ENCODE assay signal across 23 cellular contexts in the genomic region with DNA sequence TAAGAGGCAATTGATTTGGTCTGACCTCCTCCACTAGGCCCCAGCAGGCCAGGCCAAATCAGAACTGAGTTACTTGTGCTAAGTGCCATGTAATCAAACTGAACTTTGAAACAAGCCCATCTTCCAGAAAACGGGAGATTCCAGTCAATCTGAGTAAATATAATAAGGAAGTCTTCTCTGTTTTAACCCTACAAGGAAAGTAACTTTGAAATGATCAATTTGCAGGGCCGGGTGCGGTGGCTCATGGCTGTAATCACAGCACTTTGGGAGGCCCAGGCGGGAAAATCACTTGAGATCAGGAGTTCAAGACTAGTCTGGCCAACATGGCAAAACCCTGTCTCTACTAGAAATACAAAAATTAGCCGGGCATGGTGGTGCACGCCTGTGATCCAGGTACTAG. TPM values are rescaled to one million over a fixed set of nuclear protein-coding genes. Genes with fewer than 3 reads are reported as not detected.
DNase-seq lines count a peak whose midpoint lies in the region; ATAC-seq, FAIRE-seq and TF ChIP-seq lines count a peak whose summit lies in the region.
"Had no signal": no experiment of that assay in that cellular context is flagged by ENCODE, and none has a peak within 500 bp of the region (broad histone marks: within the 10 kb centered on the region; RNA-seq: fewer than 3 reads in every experiment).

No MANE protein-coding gene starts in this region.

- no peak for TF ChIP-seq POLR2A in A549 (IDR thresholded peaks at IDR 0.05; ENCODE audit: low read length)

- H3K36me3 Mint-ChIP-seq in osteocyte (ENCODE audit: unreplicated experiment) (peaks cover 2% of the 10 kb centered on the region), Calu3 (ENCODE audit: insufficient read depth, unreplicated experiment) (peaks cover 11% of the 10 kb centered on the region)

- peak overlapping the region; percentile 14 to 64; a peak in 3 of 6 replicates for H3K27ac ChIP-seq in A549
- H3K27ac ChIP-seq in OCI-LY7 (ENCODE audit: low read depth, low read length, poor library complexity, severe bottlenecking), result no peak overlapping the region
- H3K27ac ChIP-seq: BLaER1 had no signal

- TF ChIP-seq EP300 in A549 (IDR thresholded peaks at IDR 0.05), result no peak

- no peaks in the 10 kb centered on the region; the same call in 1 of the 2 replicates for H3K36me3 ChIP-seq in OCI-LY7 (ENCODE audit: insufficient read depth, low read length)

- H3K4me1 Mint-ChIP-seq in osteocyte (ENCODE audit: unreplicated experiment) (peaks cover 12% of the 10 kb centered on the region), Calu3 (ENCODE audit: low read depth, unreplicated experiment) (peaks cover 13% of the 10 kb centered on the region)

- H3K4me3 ChIP-seq in A549 (no peak overlapping the region), OCI-LY7 (ENCODE audit: low read depth, low read length, poor library complexity, severe bottlenecking) (no peak overlapping the region)
- H3K4me3 ChIP-seq: BLaER1 had no signal

- H2AFZ ChIP-seq in OCI-LY7 (ENCODE audit: low read length), result peak overlapping the region; percentile 13

- H3K4me1 ChIP-seq in A549 (0 out of 3 replicates have a peak, but pooled peaks cover 6% of the 10 kb centered on the region), OCI-LY7 (ENCODE audit: insufficient read depth, low read length, poor library complexity, severe bottlenecking) (peaks cover 31% of the 10 kb centered on the region)

- H3K9me2 ChIP-seq in OCI-LY7 (ENCODE audit: insufficient read depth, low read length), result no peaks in the 10 kb centered on the region

- H3K27me3 Mint-ChIP-seq in osteocyte (ENCODE audit: unreplicated experiment) (peaks cover 21% of the 10 kb centered on the region), Calu3 (ENCODE audit: unreplicated experiment) (no peaks in the 10 kb centered on the region)

- no peak for ATAC-seq in A549
- ATAC-seq in left colon, result peak; percentile 59
- no peak for ATAC-seq in GM19463 (IDR thresholded peaks at IDR 0.05; ENCODE audit: unreplicated experiment)
- ATAC-seq in GM21515 (IDR thresholded peaks at IDR 0.05; ENCODE audit: unreplicated experiment), result no peak
- ATAC-seq: CD8-positive, alpha-beta T cell; HepG2 had no signal

- peaks cover 28% of the 10 kb centered on the region for H3K79me2 ChIP-seq in OCI-LY7 (ENCODE audit: insufficient read depth, low read depth, low read length)

- WGBS in A549 (ENCODE audit: missing lambda C conversion rate), result 71% methylated on average over 6 of the region's 6 CpGs

- H3K27ac Mint-ChIP-seq in osteocyte (ENCODE audit: unreplicated experiment), result peak overlapping the region; percentile 10
- H3K27ac Mint-ChIP-seq in Calu3 (ENCODE audit: unreplicated experiment), result no peak overlapping the region
- H3K27ac Mint-ChIP-seq: CD8-positive, alpha-beta T cell had no signal

- intact Hi-C loops in OCI-LY7 (cut with micrococcal nuclease; ENCODE audit: unreplicated experiment), result no loop called here
- intact Hi-C loops in left colon (cut with DNase I, micrococcal nuclease), result no loop called here
- intact Hi-C loops in Calu3 (cut with micrococcal nuclease; ENCODE audit: unreplicated experiment), result no loop called here

- DNase-seq in A549 (ENCODE audit: low read depth in 1 of 2, low spot score in 1 of 2) (no peak), OCI-LY7 (ENCODE audit: low spot score) (no peak), left colon (peak; percentile 45 to 47), osteocyte (ENCODE audit: extremely low spot score, unreplicated experiment) (no peak), Calu3 (no peak)
- DNase-seq: CD8-positive, alpha-beta T cell; H7; KBM-7; MV-4-11; NCI-H1417; NCI-H187; NCI-H2107; NCI-H510A; NCI-H748 treated with DMSO at 0.1 percent for 48 hours; NK-92 treated with Interleukin-12 subunit alpha and Interleukin-12 subunit beta, amount 100 ng/mL, for 24 hours; SHP77 had no signal

- TF ChIP-seq RAD21 in A549 (conservative IDR thresholded peaks at IDR 0.05 in 1 of 2, IDR thresholded peaks at IDR 0.05 in 1 of 2), result no peak

- H3K9me3 ChIP-seq in A549 (no peaks in the 10 kb centered on the region), OCI-LY7 (ENCODE audit: low read length) (no peaks in the 10 kb centered on the region)

- CTCF ChIA-PET in A549 (lab: Yijun Ruan, JAX) (no interaction called here), OCI-LY7 (lab: Charles Lee; ENCODE audit: unreplicated experiment) (no interaction called here), Calu3 (lab: Charles Lee) (no interaction called here)

- H3K9me3 Mint-ChIP-seq in osteocyte (ENCODE audit: unreplicated experiment), result peaks cover 3% of the 10 kb centered on the region
- H3K9me3 Mint-ChIP-seq in Calu3 (ENCODE audit: low read depth, unreplicated experiment), result no peaks in the 10 kb centered on the region

- BruUV-seq in OCI-LY7 (replicated peaks; lab: Mats Ljungman, UMichigan) (no TSS peak), Calu3 (replicated peaks; lab: Mats Ljungman, UMichigan) (no TSS peak)

- no peak for TF ChIP-seq CTCF in A549 (IDR thresholded peaks at IDR 0.05)
- no peak for TF ChIP-seq CTCF in OCI-LY7 (conservative IDR thresholded peaks at IDR 0.05; ENCODE audit: low read length)
- no peak for TF ChIP-seq CTCF in osteocyte (IDR thresholded peaks at IDR 0.05)
- no peak for TF ChIP-seq CTCF in Calu3 (IDR thresholded peaks at IDR 0.05; ENCODE audit: unreplicated experiment)

- no peak overlapping the region for H3K4me2 ChIP-seq in A549
- H3K4me2 ChIP-seq in OCI-LY7 (ENCODE audit: low read length), result no peak overlapping the region
- H3K4me2 ChIP-seq: BLaER1 had no signal

- H3K4me3 Mint-ChIP-seq in osteocyte (ENCODE audit: unreplicated experiment) (no peak overlapping the region), Calu3 (ENCODE audit: low read depth, unreplicated experiment) (no peak overlapping the region)
- H3K4me3 Mint-ChIP-seq: CD8-positive, alpha-beta T cell had no signal

- no peak for FAIRE-seq in A549 (lab: Jason Lieb, UNC)
- FAIRE-seq: D721Med, GM12892, GM18507, HepG2 had no signal

- no peaks in the 10 kb centered on the region for H4K20me1 ChIP-seq in OCI-LY7 (ENCODE audit: insufficient read depth, low read length)
- H4K20me1 ChIP-seq: BLaER1 had no signal

- POLR2A ChIA-PET in A549 (lab: Yijun Ruan, JAX), result no interaction called here
- POLR2A ChIA-PET in OCI-LY7 (lab: Charles Lee), result no interaction called here

TF ChIP-seq in A549, 52 proteins besides CTCF, POLR2A, EP300 and RAD21 (continues in another document):
- TF ChIP-seq, protein P1, sequence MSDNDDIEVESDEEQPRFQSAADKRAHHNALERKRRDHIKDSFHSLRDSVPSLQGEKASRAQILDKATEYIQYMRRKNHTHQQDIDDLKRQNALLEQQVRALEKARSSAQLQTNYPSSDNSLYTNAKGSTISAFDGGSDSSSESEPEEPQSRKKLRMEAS (IDR thresholded peaks at IDR 0.05), result no peak
- TF ChIP-seq ESRRA (IDR thresholded peaks at IDR 0.05; ENCODE audit: borderline replicate concordance, low read length) (no peak), MAFK (IDR thresholded peaks at IDR 0.05; ENCODE audit: partially characterized antibody) (no peak), ATOH8 (CRISPR knock-in tag; IDR thresholded peaks at IDR 0.05; ENCODE audit: low read depth) (no peak), CEBPB (IDR thresholded peaks at IDR 0.05) (no peak), SMC3 (IDR thresholded peaks at IDR 0.05) (no peak), NPAS2 (CRISPR knock-in tag; IDR thresholded peaks at IDR 0.05; ENCODE audit: borderline replicate concordance) (no peak), CBX8 (IDR thresholded peaks at IDR 0.05) (no peak), KDM1A (IDR thresholded peaks at IDR 0.05; ENCODE audit: low read depth) (no peak), CBX2 (IDR thresholded peaks at IDR 0.05; ENCODE audit: borderline replicate concordance, low read depth) (no peak), HOXA7 (CRISPR knock-in tag; IDR thresholded peaks at IDR 0.05) (no peak), SREBF2 (IDR thresholded peaks at IDR 0.05) (no peak), FOSB (CRISPR knock-in tag; IDR thresholded peaks at IDR 0.05) (no peak), HDAC2 (IDR thresholded peaks at IDR 0.05) (no peak), ZNF302 (CRISPR knock-in tag; IDR thresholded peaks at IDR 0.05) (no peak)

RNA-seq across cellular contexts. Expression of gene SHLD1, which starts 2.0 kb away (rescaled TPM):
- polyA plus RNA-seq in A549 (2011; rRNA removed) (17.4 and 18.4 TPM in 2 replicates), A549 (2017; fragmentation: RNase III; extraction: RNeasy Plus Mini Kit Qiagen cat#74134 plus additional on column Dnase treatment) (6.1 to 7.3 TPM (median 6.5 TPM) in 3 replicates)
- 5.6 TPM in 2 replicates for polyA plus RNA-seq in A549 (2012; cell fraction: cytosol; rRNA removed)
- 2.2 and 3.3 TPM in 2 replicates for polyA plus RNA-seq in A549 (2012; cell fraction: nucleus; rRNA removed)
- 7.9 and 8.9 TPM in 2 replicates for polyA minus RNA-seq in A549 (2011; rRNA and poly(A)+ RNA removed)
- 19.4 and 29.6 TPM in 2 replicates for total RNA-seq in OCI-LY7 (2014; rRNA removed; shearing (Covaris generic))
- total RNA-seq in OCI-LY7 (2022) (31.2 and 31.5 TPM in 2 replicates), left colon (10 to 100 TPM in 1 of 2 donors, 1 to 10 TPM in 1; 8.1 to 10.5 TPM), osteocyte (3.6 and 4.1 TPM in 2 replicates), Calu3 (2022) (1.3 and 1.9 TPM in 2 replicates)

Comparison
In these comparisons a context has a peak if more than half of its experiments do, and no peak if none do; other contexts are left out.
1. DNase-seq: peak in left colon (2 of 2); none in A549 (0 of 2), OCI-LY7 (single experiment), osteocyte (single experiment) and Calu3 (single experiment).